ENCODE assay signal across 25 cellular contexts in genomic region chr15:85773916-85774315, GRCh38.
"Had no signal": no experiment of that assay in that cellular context is flagged by ENCODE, and none has a peak within 500 bp of the region (broad histone marks: within the 10 kb centered on the region; RNA-seq: fewer than 3 reads in every experiment).

No MANE protein-coding gene starts in this region.

- H3K9me3 Mint-ChIP-seq: dendritic cell treated with granulocyte-macrophage colony-stimulating factor and Interleukin-4, amounts not matched to agents 40 ng/mL and 50 ng/mL, for 4 days; effector memory CD8-positive, alpha-beta T cell; stimulated activated naive B cell treated with anti-CD40 and anti-IgM and Interleukin-4, amounts not matched to agents 10 μg/mL and 1 μg/mL and 100 μg/mL, for 72 hours; stimulated activated naive CD8-positive, alpha-beta T cell treated with anti-CD3 and anti-CD28 coated beads, Interleukin-15, amount 100 ng/mL, for 72 hours had no signal

- H3K27me3 Mint-ChIP-seq: dendritic cell treated with granulocyte-macrophage colony-stimulating factor and Interleukin-4, amounts not matched to agents 40 ng/mL and 50 ng/mL, for 4 days; effector memory CD8-positive, alpha-beta T cell; naive thymus-derived CD4-positive, alpha-beta T cell; stimulated activated naive B cell treated with anti-CD40 and anti-IgM and Interleukin-4, amounts not matched to agents 10 μg/mL and 1 μg/mL and 100 μg/mL, for 72 hours; stimulated activated naive CD8-positive, alpha-beta T cell treated with anti-CD3 and anti-CD28 coated beads, Interleukin-15, amount 100 ng/mL, for 72 hours had no signal

- H3K4me3 ChIP-seq: esophagus squamous epithelium, gastroesophageal sphincter, lung, psoas muscle, spleen, thoracic aorta, transverse colon had no signal

- H3K36me3 Mint-ChIP-seq: stimulated activated naive B cell treated with anti-CD40 and anti-IgM and Interleukin-4, amounts not matched to agents 10 μg/mL and 1 μg/mL and 100 μg/mL, for 72 hours had no signal

- H3K36me3 ChIP-seq: thoracic aorta, transverse colon had no signal

- H3K9me3 ChIP-seq: esophagus squamous epithelium, gastroesophageal sphincter, psoas muscle, spleen, thoracic aorta, transverse colon had no signal

- H3K27ac Mint-ChIP-seq: dendritic cell treated with granulocyte-macrophage colony-stimulating factor and Interleukin-4, amounts not matched to agents 40 ng/mL and 50 ng/mL, for 4 days; stimulated activated naive B cell treated with anti-CD40 and anti-IgM and Interleukin-4, amounts not matched to agents 10 μg/mL and 1 μg/mL and 100 μg/mL, for 72 hours had no signal

- DNase-seq: cerebellar nuclear complex; effector memory CD8-positive, alpha-beta T cell; esophagus squamous epithelium; foreskin fibroblast; kidney; left cardiac atrium; left ventricle myocardium superior; mesendoderm; naive thymus-derived CD4-positive, alpha-beta T cell; psoas muscle; retina; stimulated activated CD4-positive, alpha-beta T cell treated with anti-CD3 and anti-CD28 coated beads, Interleukin-2, amount 100 ng/mL, for 24 hours; stimulated activated CD4-positive, alpha-beta T cell treated with anti-CD3 and anti-CD28 coated beads, Interleukin-4, amount 100 ng/mL, for 4 hours; stimulated activated naive B cell treated with anti-CD40 and anti-IgM and Interleukin-4, amounts not matched to agents 10 μg/mL and 1 μg/mL and 100 μg/mL, for 72 hours; stimulated activated naive CD8-positive, alpha-beta T cell treated with anti-CD3 and anti-CD28 coated beads, Interleukin-15, amount 100 ng/mL, for 72 hours; substantia nigra; transverse colon had no signal

- H3K27me3 ChIP-seq: esophagus squamous epithelium, gastroesophageal sphincter, spleen, transverse colon had no signal

- H3K27ac ChIP-seq: gastroesophageal sphincter, spleen, thoracic aorta, transverse colon had no signal

- H3K4me3 Mint-ChIP-seq: dendritic cell treated with granulocyte-macrophage colony-stimulating factor and Interleukin-4, amounts not matched to agents 40 ng/mL and 50 ng/mL, for 4 days; effector memory CD8-positive, alpha-beta T cell; stimulated activated naive CD8-positive, alpha-beta T cell treated with anti-CD3 and anti-CD28 coated beads, Interleukin-15, amount 100 ng/mL, for 72 hours had no signal

- ATAC-seq: effector memory CD8-positive, alpha-beta T cell; gastroesophageal sphincter; left cardiac atrium; left ventricle myocardium superior; naive thymus-derived CD4-positive, alpha-beta T cell; psoas muscle; sciatic nerve; stimulated activated naive B cell treated with anti-CD40 and anti-IgM and Interleukin-4, amounts not matched to agents 10 μg/mL and 1 μg/mL and 100 μg/mL, for 72 hours had no signal

- FAIRE-seq: colon, kidney, urothelium cell line had no signal
